8 cellular contexts compared by ENCODE assay signal in genomic region chr2:101151141-101151858, GRCh38. TPM values are rescaled to one million over a fixed set of nuclear protein-coding genes. Genes with fewer than 3 reads are reported as not detected.
A peak's percentile ranks its signal among the peaks of the same experiment; 100 is the strongest.
DNase-seq lines count a peak whose midpoint lies in the region; ATAC-seq and TF ChIP-seq lines count a peak whose summit lies in the region.

TSS of gene TBC1D8 (minus strand) at chr2:101151382. CDS start at chr2:101151253, 129 bp downstream.

- no peak within 1 kb of the TSS for H2BK15ac ChIP-seq in neuronal stem cell (ENCODE audit: low read length)

- peak within 1 kb of the TSS; percentile 78 for H3K4me2 ChIP-seq in neuronal stem cell (ENCODE audit: insufficient read depth, low read length, poor library complexity, severe bottlenecking)

- H3K18ac ChIP-seq in neuronal stem cell (ENCODE audit: low read length) = peak within 1 kb of the TSS; percentile 75

- H3K27ac ChIP-seq in SJSA1 (peak within 1 kb of the TSS; percentile 51; the same call in 1 of the 2 replicates), gastroesophageal sphincter (peak within 1 kb of the TSS; percentile 86 to 89 (median 88)), neuronal stem cell (replicated peaks; ENCODE audit: low read length) (no peak within 1 kb of the TSS)

- H3K79me1 ChIP-seq in neuronal stem cell (ENCODE audit: low read depth, low read length) = no peaks in the 10 kb centered on the region

- H3K36me3 ChIP-seq in SJSA1 (no peaks in the 10 kb centered on the region; the same call in 1 of the 2 replicates), gastroesophageal sphincter (no peaks in the 10 kb centered on the region), neuronal stem cell (replicated peaks in 1 of 2; ENCODE audit: control insufficient read depth in 2 of 2, insufficient read depth in 2 of 2, low read length in 2 of 2) (no peaks in the 10 kb centered on the region)

- no peak within 1 kb of the TSS for H3K14ac ChIP-seq in neuronal stem cell (ENCODE audit: low read length)

- peak within 1 kb of the TSS; percentile 3 for H2BK120ac ChIP-seq in neuronal stem cell (ENCODE audit: low read depth, low read length)

- in situ Hi-C loops in KBM-7 (cut with MboI; ENCODE audit: low pct_unique_long_range_greater_than_20kb, low sequenced_read_pairs) = loop anchor here (10.0 to 25.0 kb wide), 2 partner anchors 126 to 539 kb away; no protein-coding TSS in a partner anchor

- no peak within 1 kb of the TSS for H2AK5ac ChIP-seq in neuronal stem cell (ENCODE audit: low read depth, low read length)

- ATAC-seq in GM21529 (IDR thresholded peaks at IDR 0.05; ENCODE audit: unreplicated experiment) (peak; percentile 75), gastroesophageal sphincter (peak; percentile 90)

- 0% methylated on average over 2 of the region's 81 CpGs for WGBS in gastroesophageal sphincter (ENCODE audit: low coverage in 1 of 2), 2 donors
- no CpG with 5 or more reads among the region's 81 CpGs for WGBS in neuronal stem cell (ENCODE audit: extremely low coverage in 2 of 2, insufficient read length in 2 of 2, insufficient replicate concordance in 1 of 2), 2 donors

- H3K23ac ChIP-seq in neuronal stem cell (ENCODE audit: low read depth, low read length, poor library complexity) = peak within 1 kb of the TSS; percentile 29

- H3K4ac ChIP-seq in neuronal stem cell (ENCODE audit: low read length) = no peak within 1 kb of the TSS

- H4K91ac ChIP-seq in neuronal stem cell (ENCODE audit: low read depth, low read length, poor library complexity) = no peak within 1 kb of the TSS

- no peak for TF ChIP-seq EP300 in gastroesophageal sphincter (IDR thresholded peaks at IDR 0.05)

- H3K9ac ChIP-seq in neuronal stem cell (ENCODE audit: low read depth, low read length, poor library complexity) = peak within 1 kb of the TSS; percentile 63

- no peak for TF ChIP-seq CTCF in gastroesophageal sphincter (IDR thresholded peaks at IDR 0.05)

- TF ChIP-seq POLR2A in gastroesophageal sphincter (IDR thresholded peaks at IDR 0.05) = peak; percentile 77 to 82

- H2AFZ ChIP-seq in neuronal stem cell (ENCODE audit: low read length) = peak within 1 kb of the TSS; percentile 98

- H2BK12ac ChIP-seq in neuronal stem cell (ENCODE audit: low read length) = no peak within 1 kb of the TSS

- H3K27me3 ChIP-seq in SJSA1 (replicated peaks) = no peaks in the 10 kb centered on the region
- no peaks in the 10 kb centered on the region for H3K27me3 ChIP-seq in gastroesophageal sphincter
- peaks cover 4 to 50% (median 26%) of the 10 kb centered on the region in 3 experiments for H3K27me3 ChIP-seq in neuronal stem cell (ENCODE audit: control insufficient read depth in 3 of 3, insufficient read depth in 3 of 3, low read depth in 1 of 3, low read length in 3 of 3)

- H3K4me1 ChIP-seq in SJSA1 (replicated peaks) (peaks cover 32% of the 10 kb centered on the region), gastroesophageal sphincter (peaks cover 0 to 47% (median 13%) of the 10 kb centered on the region in 3 donors), neuronal stem cell (ENCODE audit: control insufficient read depth in 2 of 2, insufficient read depth in 1 of 2, low read depth in 1 of 2, low read length in 2 of 2) (peaks cover 6 to 17% of the 10 kb centered on the region in 2 donors)

- H3K9me3 ChIP-seq in SJSA1 (replicated peaks) = no peaks in the 10 kb centered on the region
- H3K9me3 ChIP-seq in gastroesophageal sphincter = no peaks in the 10 kb centered on the region
- no peaks in the 10 kb centered on the region for H3K9me3 ChIP-seq in neuronal stem cell (replicated peaks in 1 of 2; ENCODE audit: control insufficient read depth in 2 of 2, insufficient read depth in 1 of 2, low read depth in 1 of 2, low read length in 2 of 2)

- DNase-seq in DMS114 treated with DMSO at 0.1 percent for 48 hours (lab: John Stamatoyannopoulos, UW; ENCODE audit: unreplicated experiment) = peak; percentile 55
- DNase-seq in KBM-7 = peak; percentile 53
- peak; percentile 62 to 89 for DNase-seq in SJSA1 (ENCODE audit: low read depth in 1 of 2, low spot score in 2 of 2)
- DNase-seq in activated naive CD4-positive, alpha-beta T cell treated with anti-CD3 and anti-CD28 coated beads, Interleukin-2, amount 50 U/mL, for 16 hours = peak; percentile 60
- peak; percentile 76 for DNase-seq in neuronal stem cell (ENCODE audit: low spot score)
- peak; percentile 56 for DNase-seq in stromal cell of bone marrow (ENCODE audit: low read depth)

- no peak within 1 kb of the TSS for H4K8ac ChIP-seq in neuronal stem cell (ENCODE audit: low read depth, low read length)

- H2BK5ac ChIP-seq in neuronal stem cell (ENCODE audit: low read length) = no peak within 1 kb of the TSS

- H3K4me3 ChIP-seq in SJSA1 = peak within 1 kb of the TSS; percentile 93
- H3K4me3 ChIP-seq in gastroesophageal sphincter = peak within 1 kb of the TSS; percentile 71 to 81
- peak within 1 kb of the TSS; percentile 58 to 82 for H3K4me3 ChIP-seq in neuronal stem cell (ENCODE audit: low read length in 2 of 2)

RNA-seq across cellular contexts. Expression of gene TBC1D8, which starts in this region (rescaled TPM):
- total RNA-seq in SJSA1 (2014; rRNA removed; shearing (Covaris generic)) = 18.2 and 18.6 TPM in 2 replicates
- total RNA-seq in gastroesophageal sphincter = 10 to 100 TPM; 14.9 to 45.5 (median 32.6) TPM
- 2.7 TPM for polyA plus RNA-seq in neuronal stem cell (2013, experiment 1 of 2)
- 2.9 TPM for polyA plus RNA-seq in neuronal stem cell (2013, experiment 2 of 2)
